ENCODE assay signal across 8 cellular contexts in genomic region chr15:80058851-80059785, GRCh38. TPM values are rescaled to one million over a fixed set of nuclear protein-coding genes. Genes with fewer than 3 reads are reported as not detected.
DNase-seq lines count a peak whose midpoint lies in the region; ATAC-seq and TF ChIP-seq lines count a peak whose summit lies in the region.

Gene ZFAND6, plus strand, starts transcription at chr15:80059676. Its CDS starts 60,669 bp downstream, at chr15:80120345.

- peak within 1 kb of the TSS; percentile 95 for H3K27ac Mint-ChIP-seq in CD4-positive, alpha-beta T cell
- H3K27ac Mint-ChIP-seq in activated CD4-positive, alpha-beta memory T cell treated with anti-CD3 and anti-CD28 coated beads for 36 hours: peak within 1 kb of the TSS; percentile 90

- H3K4me1 Mint-ChIP-seq in CD4-positive, alpha-beta T cell (ENCODE audit: low read depth): peaks cover 33% of the 10 kb centered on the region
- H3K4me1 Mint-ChIP-seq in activated CD4-positive, alpha-beta memory T cell treated with anti-CD3 and anti-CD28 coated beads for 36 hours (ENCODE audit: low read depth): peaks cover 35% of the 10 kb centered on the region

- intact Hi-C loops in CD4-positive, alpha-beta T cell (cut with DNase I, micrococcal nuclease): loop anchor here (1.0 to 10.0 kb wide), 6 partner anchors 14 to 936 kb away; partner anchors contain the start of genes FAH (in 1 of the 2) and MTHFS (in 1 of the 2)
- intact Hi-C loops in activated CD4-positive, alpha-beta memory T cell treated with anti-CD3 and anti-CD28 coated beads for 36 hours (cut with micrococcal nuclease): loop anchor here (1.0 to 2.0 kb wide), 7 partner anchors 13 to 162 kb away; partner anchors contain the start of genes BCL2A1, FAH and MTHFS
- intact Hi-C loops in dorsolateral prefrontal cortex (cut with DNase I) (loop anchor here (5.0 to 10.0 kb wide), 3 partner anchors 93 to 346 kb away; partner anchors contain the start of genes FAH (in 2 of the 2), ARNT2 (in 1 of the 2) and MTHFS (in 1 of the 2)), lower leg skin (cut with DNase I; ENCODE audit: low total_unique reads) (no loop called here)

- H3K4me3 Mint-ChIP-seq in CD4-positive, alpha-beta T cell: peak within 1 kb of the TSS; percentile 98
- peak within 1 kb of the TSS; percentile 81 for H3K4me3 Mint-ChIP-seq in activated CD4-positive, alpha-beta memory T cell treated with anti-CD3 and anti-CD28 coated beads for 36 hours

- CTCF ChIA-PET in CD4-positive, alpha-beta T cell (lab: Charles Lee): interaction anchor here (1.1 to 1.2 kb wide), 2 partner anchors 93 to 209 kb away, joined by 3 to 4 read pairs; no protein-coding TSS in a partner anchor
- CTCF ChIA-PET in activated CD4-positive, alpha-beta memory T cell treated with anti-CD3 and anti-CD28 coated beads for 36 hours (lab: Charles Lee): interaction anchor here (0.7 to 1.7 kb wide), 5 partner anchors 26 to 205 kb away, joined by 3 to 5 read pairs (median 4); no protein-coding TSS in a partner anchor

- DNase-seq in CD4-positive, alpha-beta T cell: peak; percentile 88 to 96 (median 92)
- DNase-seq in NCI-H82 treated with DMSO at 0.1 percent for 48 hours (lab: John Stamatoyannopoulos, UW; ENCODE audit: unreplicated experiment) (peak; percentile 73), dorsolateral prefrontal cortex (peak; percentile 89 to 98 (median 95)), lower leg skin (ENCODE audit: low spot score in 2 of 2) (peak; percentile 94 to 99)
- peak; percentile 97 for DNase-seq in activated CD4-positive, alpha-beta memory T cell treated with anti-CD3 and anti-CD28 coated beads for 36 hours
- DNase-seq in stimulated activated CD4-positive, alpha-beta T cell treated with anti-CD3 and anti-CD28 coated beads, Interleukin-4, amount 100 ng/mL, for 48 hours (ENCODE audit: low read depth in 2 of 2): peak; percentile 95 to 96

- POLR2A ChIA-PET in CD4-positive, alpha-beta T cell (lab: Charles Lee): interaction anchor here (0.6 to 4.1 kb wide), 14 partner anchors 11 to 162 kb away, joined by 3 to 45 read pairs (median 6); partner anchors contain the start of genes BCL2A1, FAH and MTHFS
- POLR2A ChIA-PET in activated CD4-positive, alpha-beta memory T cell treated with anti-CD3 and anti-CD28 coated beads for 36 hours (lab: Charles Lee): interaction anchor here (0.6 to 3.2 kb wide), 7 partner anchors 13 to 1179 kb away, joined by 3 to 30 read pairs (median 6); partner anchors contain the start of genes BCL2A1 and FAH

- H3K9me3 Mint-ChIP-seq in CD4-positive, alpha-beta T cell: no peaks in the 10 kb centered on the region
- no peaks in the 10 kb centered on the region for H3K9me3 Mint-ChIP-seq in activated CD4-positive, alpha-beta memory T cell treated with anti-CD3 and anti-CD28 coated beads for 36 hours

- H3K9me3 ChIP-seq in CD4-positive, alpha-beta T cell (ENCODE audit: control insufficient read depth, low read length): no peaks in the 10 kb centered on the region

- no peaks in the 10 kb centered on the region for H3K27me3 ChIP-seq in CD4-positive, alpha-beta T cell (ENCODE audit: control insufficient read depth, insufficient read depth, low read length)
- H3K27me3 ChIP-seq in dorsolateral prefrontal cortex: no peaks in the 10 kb centered on the region

- peak within 1 kb of the TSS; percentile 72 for H3K27ac ChIP-seq in CD4-positive, alpha-beta T cell (ENCODE audit: low read depth, low read length)
- H3K27ac ChIP-seq in dorsolateral prefrontal cortex: peak within 1 kb of the TSS in 58 of 59 donors; percentile 47 to 98 (median 90)

- TF ChIP-seq POLR2A in lower leg skin (IDR thresholded peaks at IDR 0.05): no peak

- no peak for TF ChIP-seq CTCF in CD4-positive, alpha-beta T cell (IDR thresholded peaks at IDR 0.05)
- peak in 26 of 56 donors; percentile 2 to 50 (median 18) for TF ChIP-seq CTCF in dorsolateral prefrontal cortex (IDR thresholded peaks at IDR 0.05 in 54 of 56, conservative IDR thresholded peaks at IDR 0.05 in 2 of 56; ENCODE audit: low read depth in 1 of 56, partially characterized antibody in 56 of 56)
- no peak for TF ChIP-seq CTCF in lower leg skin (IDR thresholded peaks at IDR 0.05)

- H3K27me3 Mint-ChIP-seq in CD4-positive, alpha-beta T cell: no peaks in the 10 kb centered on the region
- H3K27me3 Mint-ChIP-seq in activated CD4-positive, alpha-beta memory T cell treated with anti-CD3 and anti-CD28 coated beads for 36 hours: no peaks in the 10 kb centered on the region

- H3K36me3 Mint-ChIP-seq in CD4-positive, alpha-beta T cell (ENCODE audit: low read depth): peaks cover 8% of the 10 kb centered on the region
- H3K36me3 Mint-ChIP-seq in activated CD4-positive, alpha-beta memory T cell treated with anti-CD3 and anti-CD28 coated beads for 36 hours: no peaks in the 10 kb centered on the region

- WGBS in lower leg skin, 2 donors: 0% methylated on average over 43 to 54 of the region's 74 CpGs

- ATAC-seq in CD4-positive, alpha-beta T cell (ENCODE audit: poor library complexity): peak; percentile 89
- ATAC-seq in GM19438 (IDR thresholded peaks at IDR 0.05; ENCODE audit: low read depth, unreplicated experiment) (peak; percentile 78), HG03575 (IDR thresholded peaks at IDR 0.05; ENCODE audit: extremely low read depth, insufficient number of reproducible peaks, low FRiP score, unreplicated experiment) (peak; percentile 41)

- H3K4me3 ChIP-seq in dorsolateral prefrontal cortex (peak within 1 kb of the TSS; percentile 66 to 96 (median 84)), lower leg skin (ENCODE audit: low read depth, poor library complexity, severe bottlenecking) (peak within 1 kb of the TSS; percentile 48)

RNA-seq across cellular contexts. Expression of gene ZFAND6, which starts in this region (rescaled TPM):
- 10 to 100 TPM; 65.5 to 69.2 TPM for total RNA-seq in CD4-positive, alpha-beta T cell
- 10 to 100 TPM; 32.2 to 33.4 TPM for total RNA-seq in activated CD4-positive, alpha-beta memory T cell treated with anti-CD3 and anti-CD28 coated beads for 36 hours
- total RNA-seq in dorsolateral prefrontal cortex (10 to 100 TPM; 31.3 to 64.3 (median 45.0) TPM), lower leg skin (100 to 1,000 TPM in 3 of 4 donors, 10 to 100 TPM in 1; 95.6 to 139 (median 107) TPM)

Comparison
In these comparisons a context has a peak if more than half of its experiments do, and no peak if none do; other contexts are left out.
1. Peak in every context shown above with its lines: DNase-seq, ATAC-seq, H3K4me3 ChIP-seq and H3K27ac ChIP-seq.